ENCODE assay signal across 22 cellular contexts in the genomic region with DNA sequence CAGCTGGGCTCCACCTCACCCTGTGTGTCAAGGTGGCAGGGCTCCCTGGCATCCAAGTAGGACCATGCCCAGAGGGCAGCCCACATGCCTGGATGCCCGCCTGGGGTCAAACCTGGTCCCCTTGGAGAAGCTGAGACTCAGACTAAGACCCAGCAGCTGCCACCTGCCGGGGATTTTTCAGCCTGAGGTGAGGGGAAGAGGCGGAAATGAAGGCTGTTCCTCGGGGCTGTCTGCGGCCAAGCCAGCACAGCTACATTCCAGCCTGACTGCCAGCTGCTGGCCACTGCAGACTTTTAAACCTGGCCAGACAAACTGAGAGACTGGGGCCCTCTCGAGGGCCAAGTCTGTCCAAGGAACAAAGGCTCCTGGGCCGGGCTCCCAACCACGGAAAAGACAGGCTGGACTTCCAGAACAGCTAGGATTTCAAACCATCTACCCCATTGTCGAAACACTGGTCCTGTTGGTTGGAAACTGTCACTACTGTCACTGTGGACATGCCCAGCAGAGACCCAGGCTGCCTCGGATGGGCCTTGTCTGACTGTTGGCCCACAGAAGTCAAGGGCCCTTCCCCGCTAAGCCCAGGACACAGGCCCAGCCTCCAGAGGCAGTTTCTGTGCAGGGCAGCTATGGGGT. TPM values are rescaled to one million over a fixed set of nuclear protein-coding genes. Genes with fewer than 3 reads are reported as not detected.
DNase-seq lines count a peak whose midpoint lies in the region; ATAC-seq and TF ChIP-seq lines count a peak whose summit lies in the region.
"Had no signal": no experiment of that assay in that cellular context is flagged by ENCODE, and none has a peak within 500 bp of the region (broad histone marks: within the 10 kb centered on the region; RNA-seq: fewer than 3 reads in every experiment).

No MANE protein-coding gene starts in this region.

- no peak for TF ChIP-seq CTCF in GM12865 (IDR thresholded peaks at IDR 0.05; ENCODE audit: insufficient read depth, low read depth, low read length, missing control alignments)
- no peak for TF ChIP-seq CTCF in Panc1 (IDR thresholded peaks at IDR 0.05)
- no peak for TF ChIP-seq CTCF in endodermal cell (conservative IDR thresholded peaks at IDR 0.05)
- TF ChIP-seq CTCF in neural crest cell (conservative IDR thresholded peaks at IDR 0.05): no peak
- no peak for TF ChIP-seq CTCF in Calu3 (IDR thresholded peaks at IDR 0.05; ENCODE audit: unreplicated experiment)
- TF ChIP-seq CTCF in CD14-positive monocyte (IDR thresholded peaks at IDR 0.05): no peak

- 81 to 86% methylated on average over 11 of the region's 11 CpGs for WGBS in endodermal cell (ENCODE audit: insufficient coverage in 1 of 2, insufficient read length in 1 of 2), 2 experiments

- no peak overlapping the region for H3K9ac ChIP-seq in endodermal cell (ENCODE audit: extremely low read depth, low read length, poor library complexity, severe bottlenecking)

- H3K4me3 ChIP-seq in GM12865 (ENCODE audit: low read depth, low read length): no peak overlapping the region
- H3K4me3 ChIP-seq in Panc1 (ENCODE audit: low read depth in 2 of 2, low read length in 2 of 2): no peak overlapping the region
- H3K4me3 ChIP-seq in endodermal cell (ENCODE audit: low read length): no peak overlapping the region
- H3K4me3 ChIP-seq: colonic mucosa, ovary, vagina had no signal

- H3K27me3 Mint-ChIP-seq in endodermal cell (ENCODE audit: insufficient read depth): no peaks in the 10 kb centered on the region
- H3K27me3 Mint-ChIP-seq in neural crest cell (ENCODE audit: low read depth): no peaks in the 10 kb centered on the region
- H3K27me3 Mint-ChIP-seq in Calu3 (ENCODE audit: unreplicated experiment): peaks cover 5% of the 10 kb centered on the region
- H3K27me3 Mint-ChIP-seq in CD14-positive monocyte (ENCODE audit: low read depth in 3 of 3): peaks cover 0 to 5% (median 3%) of the 10 kb centered on the region in 3 donors

- H3K27ac ChIP-seq in Panc1 (ENCODE audit: low read length): no peak overlapping the region
- H3K27ac ChIP-seq in endodermal cell (ENCODE audit: low read depth, low read length): peak overlapping the region; percentile 41
- H3K27ac ChIP-seq: colonic mucosa, ovary, vagina had no signal

- no peaks in the 10 kb centered on the region for H3K4me1 Mint-ChIP-seq in endodermal cell
- H3K4me1 Mint-ChIP-seq in neural crest cell: peaks cover 8% of the 10 kb centered on the region
- H3K4me1 Mint-ChIP-seq in Calu3 (ENCODE audit: low read depth, unreplicated experiment): no peaks in the 10 kb centered on the region
- peaks cover 2% of the 10 kb centered on the region for H3K4me1 Mint-ChIP-seq in CD14-positive monocyte

- H3K36me3 ChIP-seq in Panc1 (ENCODE audit: control insufficient read depth, insufficient read depth, low read length) (no peaks in the 10 kb centered on the region), endodermal cell (ENCODE audit: control insufficient read depth, insufficient read depth, low read length) (no peaks in the 10 kb centered on the region)
- H3K36me3 ChIP-seq: colonic mucosa, ovary, vagina had no signal

- no peak overlapping the region for H3K4me3 Mint-ChIP-seq in endodermal cell
- no peak overlapping the region for H3K4me3 Mint-ChIP-seq in neural crest cell
- no peak overlapping the region for H3K4me3 Mint-ChIP-seq in Calu3 (ENCODE audit: low read depth, unreplicated experiment)
- H3K4me3 Mint-ChIP-seq in CD14-positive monocyte: no peak overlapping the region
- H3K4me3 Mint-ChIP-seq: CD8-positive, alpha-beta T cell had no signal

- peak; percentile 26 for ATAC-seq in Panc1
- ATAC-seq: CD8-positive, alpha-beta T cell; HCT116; left colon had no signal

- intact Hi-C loops in Panc1 (cut with micrococcal nuclease; ENCODE audit: unreplicated experiment) (no loop called here), Calu3 (cut with micrococcal nuclease; ENCODE audit: unreplicated experiment) (no loop called here), CD14-positive monocyte (cut with micrococcal nuclease) (no loop called here)

- CTCF ChIA-PET in Panc1 (lab: Charles Lee) (no interaction called here), Calu3 (lab: Charles Lee) (no interaction called here)

- BruUV-seq in Panc1 (replicated peaks; lab: Mats Ljungman, UMichigan): no TSS peak
- BruUV-seq in Calu3 (replicated peaks; lab: Mats Ljungman, UMichigan): no TSS peak

- POLR2A ChIA-PET in Panc1 (lab: Charles Lee): no interaction called here

- H3K4me1 ChIP-seq in Panc1 (ENCODE audit: control insufficient read depth, insufficient read depth, low read length) (peaks cover 4% of the 10 kb centered on the region), endodermal cell (ENCODE audit: control insufficient read depth, insufficient read depth, low read length) (no peaks in the 10 kb centered on the region)
- H3K4me1 ChIP-seq: colonic mucosa, vagina had no signal

- DNase-seq in GM12865 (ENCODE audit: low read depth) (peak; percentile 21), Panc1 (ENCODE audit: low read depth, low spot score) (no peak), endodermal cell (no peak), neural crest cell (ENCODE audit: low read depth, low spot score) (no peak), NCI-H1048 (lab: John Stamatoyannopoulos, UW) (no peak), Calu3 (no peak), CD14-positive monocyte (ENCODE audit: low spot score) (no peak)
- no peak for DNase-seq in stimulated activated CD4-positive, alpha-beta T cell treated with anti-CD3 and anti-CD28 coated beads, Interleukin-15, amount 100 ng/mL, for 24 hours
- DNase-seq: activated CD4-positive, alpha-beta T cell treated with anti-CD3 and anti-CD28 coated beads, Interleukin-2, amount 50 U/mL, for 4 hours; activated naive CD4-positive, alpha-beta T cell; CD8-positive, alpha-beta T cell; colonic mucosa; foreskin melanocyte; Karpas-422; left colon; NCI-H1417 treated with DMSO at 0.1 percent for 48 hours; NCI-H748 treated with DMSO at 0.1 percent for 48 hours; ovary; SW 1271 had no signal

- H3K27me3 ChIP-seq in Panc1 (ENCODE audit: control insufficient read depth, insufficient read depth, low read length) (no peaks in the 10 kb centered on the region), endodermal cell (ENCODE audit: control insufficient read depth, insufficient read depth, low read length, poor library complexity, severe bottlenecking) (no peaks in the 10 kb centered on the region)
- H3K27me3 ChIP-seq: colonic mucosa, ovary, vagina had no signal

- in situ Hi-C loops in Panc1 (cut with HindIII; ENCODE audit: low pct_unique_long_range_greater_than_20kb, low sequenced_read_pairs): no loop called here

- H3K27ac Mint-ChIP-seq in endodermal cell (no peak overlapping the region), neural crest cell (ENCODE audit: unreplicated experiment) (peak overlapping the region; percentile 12), Calu3 (ENCODE audit: unreplicated experiment) (no peak overlapping the region), CD14-positive monocyte (peak overlapping the region in 1 of 7 donors; percentile 4)
- H3K27ac Mint-ChIP-seq: CD8-positive, alpha-beta T cell had no signal

- H3K9me3 Mint-ChIP-seq in endodermal cell (no peaks in the 10 kb centered on the region), neural crest cell (no peaks in the 10 kb centered on the region), Calu3 (ENCODE audit: low read depth, unreplicated experiment) (no peaks in the 10 kb centered on the region), CD14-positive monocyte (no peaks in the 10 kb centered on the region)
- H3K9me3 Mint-ChIP-seq: CD8-positive, alpha-beta T cell had no signal

- H3K9me3 ChIP-seq in Panc1 (ENCODE audit: control insufficient read depth, insufficient read depth, low read depth, low read length): no peaks in the 10 kb centered on the region
- H3K9me3 ChIP-seq in endodermal cell (ENCODE audit: control insufficient read depth, low read length): no peaks in the 10 kb centered on the region
- H3K9me3 ChIP-seq: colonic mucosa, ovary, vagina had no signal

- H3K36me3 Mint-ChIP-seq in endodermal cell (ENCODE audit: low read depth): no peaks in the 10 kb centered on the region
- H3K36me3 Mint-ChIP-seq in neural crest cell (ENCODE audit: low read depth): no peaks in the 10 kb centered on the region
- H3K36me3 Mint-ChIP-seq in Calu3 (ENCODE audit: insufficient read depth, unreplicated experiment): no peaks in the 10 kb centered on the region
- H3K36me3 Mint-ChIP-seq in CD14-positive monocyte: no peaks in the 10 kb centered on the region
- H3K36me3 Mint-ChIP-seq: CD8-positive, alpha-beta T cell had no signal

RNA-seq across cellular contexts. Expression of a gene that starts 21.9 kb away (rescaled TPM):
- total RNA-seq in Panc1 (2021; ENCODE audit: unreplicated experiment) (6.8 TPM), endodermal cell (10 to 100 TPM; 32.6 to 38.8 TPM), neural crest cell (28.9 and 31.7 TPM in 2 replicates), Calu3 (2022) (5.1 and 7.8 TPM in 2 replicates)
- polyA plus RNA-seq in Panc1 (2012; ENCODE audit: insufficient read length): 10.7 TPM
- 34.4 TPM for polyA plus RNA-seq in endodermal cell (2013, experiment 1 of 2)
- 29.5 TPM for polyA plus RNA-seq in endodermal cell (2013, experiment 2 of 2)
- not detected for polyA plus RNA-seq in CD14-positive monocyte

RNA-seq across cellular contexts. Expression of a gene that starts 40.9 kb away (rescaled TPM):
- 46.4 TPM for total RNA-seq in Panc1 (2021; ENCODE audit: unreplicated experiment)
- 6.4 TPM for polyA plus RNA-seq in Panc1 (2012; ENCODE audit: insufficient read length)
- 10 to 100 TPM; 35.0 to 43.9 TPM for total RNA-seq in endodermal cell
- 16.8 TPM for polyA plus RNA-seq in endodermal cell (2013, experiment 1 of 2)
- 13.5 TPM for polyA plus RNA-seq in endodermal cell (2013, experiment 2 of 2)
- 47.2 and 52.4 TPM in 2 replicates for total RNA-seq in neural crest cell
- 27.2 and 30.4 TPM in 2 replicates for total RNA-seq in Calu3 (2022)
- polyA plus RNA-seq in CD14-positive monocyte: 1 to 10 TPM; 3.7 to 7.6 TPM

RNA-seq across cellular contexts. Expression of a gene that starts 41.7 kb away (rescaled TPM):
- total RNA-seq in Panc1 (2021; ENCODE audit: unreplicated experiment) (not detected), endodermal cell (under 1 TPM; 0.31 to 0.51 TPM), neural crest cell (not detected in 2 replicates), Calu3 (2022) (not detected in 2 replicates)
- polyA plus RNA-seq in Panc1 (2012; ENCODE audit: insufficient read length): not detected
- not detected for polyA plus RNA-seq in endodermal cell (2013, experiment 1 of 2)
- not detected for polyA plus RNA-seq in endodermal cell (2013, experiment 2 of 2)
- polyA plus RNA-seq in CD14-positive monocyte: not detected
- total RNA-seq: CD8-positive, alpha-beta T cell; colonic mucosa; subcutaneous adipose tissue; vagina had no signal

RNA-seq across cellular contexts. Expression of a gene that starts 47.4 kb away (rescaled TPM):
- total RNA-seq in Panc1 (2021; ENCODE audit: unreplicated experiment) (7.0 TPM), endodermal cell (10 to 100 TPM; 25.9 to 26.9 TPM), neural crest cell (23.4 and 26.1 TPM in 2 replicates), Calu3 (2022) (6.4 and 10.1 TPM in 2 replicates)
- polyA plus RNA-seq in Panc1 (2012; ENCODE audit: insufficient read length): 14.2 TPM
- 39.9 TPM for polyA plus RNA-seq in endodermal cell (2013, experiment 1 of 2)
- polyA plus RNA-seq in endodermal cell (2013, experiment 2 of 2): 30.2 TPM
- polyA plus RNA-seq in CD14-positive monocyte: under 1 TPM; 0.33 to 0.48 TPM
